1 cellular context compared by ENCODE assay signal in the genomic region with DNA sequence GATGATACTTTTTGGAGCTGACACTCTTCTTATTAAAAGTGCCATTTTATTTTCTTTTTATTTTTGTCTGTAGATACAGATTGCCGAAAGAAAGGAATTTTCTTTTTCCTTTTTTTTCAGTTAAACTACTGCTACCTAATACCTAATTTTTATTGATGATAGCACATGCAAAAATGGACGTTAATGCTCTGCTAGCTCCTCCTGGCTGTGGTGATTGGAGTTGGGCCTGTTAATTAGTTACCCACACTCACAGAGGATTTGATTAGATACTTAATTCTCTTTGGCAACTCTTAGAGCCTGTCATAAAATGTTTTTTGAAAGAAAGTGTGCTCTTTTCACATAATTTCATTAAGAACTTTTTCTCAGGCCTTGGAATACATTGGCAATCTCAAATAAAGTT.
TF ChIP-seq lines count a peak whose summit lies in the region.

No MANE protein-coding gene starts in this region.

TF ChIP-seq in SK-N-SH, 30 proteins besides CTCF, POLR2A, EP300 and RAD21 (continued from another document):
- TF ChIP-seq POLR2AphosphoS5 (IDR thresholded peaks at IDR 0.05; ENCODE audit: low read depth, low read length) (no peak), RCOR1 (IDR thresholded peaks at IDR 0.05; ENCODE audit: low read length) (no peak), ELF1 (IDR thresholded peaks at IDR 0.05) (no peak), FOXJ3 (CRISPR knock-in tag; IDR thresholded peaks at IDR 0.05) (no peak), EZH2phosphoT487 (IDR thresholded peaks at IDR 0.05; ENCODE audit: borderline replicate concordance, low read depth) (no peak), SIN3A (IDR thresholded peaks at IDR 0.05; ENCODE audit: borderline replicate concordance, low read depth, low read length) (no peak), SMC3 (IDR thresholded peaks at IDR 0.05; ENCODE audit: low read depth, low read length) (no peak), MXI1 (IDR thresholded peaks at IDR 0.05; ENCODE audit: low read depth, low read length) (no peak), GATA2 (CRISPR knock-in tag; IDR thresholded peaks at IDR 0.05) (no peak), FOSL2 (IDR thresholded peaks at IDR 0.05; ENCODE audit: borderline replicate concordance, low read depth) (no peak)
- TF ChIP-seq, protein P1, sequence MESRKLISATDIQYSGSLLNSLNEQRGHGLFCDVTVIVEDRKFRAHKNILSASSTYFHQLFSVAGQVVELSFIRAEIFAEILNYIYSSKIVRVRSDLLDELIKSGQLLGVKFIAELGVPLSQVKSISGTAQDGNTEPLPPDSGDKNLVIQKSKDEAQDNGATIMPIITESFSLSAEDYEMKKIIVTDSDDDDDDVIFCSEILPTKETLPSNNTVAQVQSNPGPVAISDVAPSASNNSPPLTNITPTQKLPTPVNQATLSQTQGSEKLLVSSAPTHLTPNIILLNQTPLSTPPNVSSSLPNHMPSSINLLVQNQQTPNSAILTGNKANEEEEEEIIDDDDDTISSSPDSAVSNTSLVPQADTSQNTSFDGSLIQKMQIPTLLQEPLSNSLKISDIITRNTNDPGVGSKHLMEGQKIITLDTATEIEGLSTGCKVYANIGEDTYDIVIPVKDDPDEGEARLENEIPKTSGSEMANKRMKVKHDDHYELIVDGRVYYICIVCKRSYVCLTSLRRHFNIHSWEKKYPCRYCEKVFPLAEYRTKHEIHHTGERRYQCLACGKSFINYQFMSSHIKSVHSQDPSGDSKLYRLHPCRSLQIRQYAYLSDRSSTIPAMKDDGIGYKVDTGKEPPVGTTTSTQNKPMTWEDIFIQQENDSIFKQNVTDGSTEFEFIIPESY (IDR thresholded peaks at IDR 0.05; ENCODE audit: borderline replicate concordance, low read depth), result no peak
